12 cellular contexts compared by ENCODE assay signal in genomic region chr20:30168025-30168799, GRCh38.
DNase-seq lines count a peak whose midpoint lies in the region; ATAC-seq and TF ChIP-seq lines count a peak whose summit lies in the region.
"Had no signal": no experiment of that assay in that cellular context is flagged by ENCODE, and none has a peak within 500 bp of the region (broad histone marks: within the 10 kb centered on the region; RNA-seq: fewer than 3 reads in every experiment).

No MANE protein-coding gene starts in this region.

- TF ChIP-seq EP300 in esophagus muscularis mucosa (IDR thresholded peaks at IDR 0.05) = no peak

- H3K9me3 Mint-ChIP-seq in activated CD4-positive, alpha-beta T cell treated with anti-CD3 and anti-CD28 coated beads for 36 hours (ENCODE audit: low read depth) = peaks cover 10% of the 10 kb centered on the region
- H3K9me3 Mint-ChIP-seq in effector memory CD8-positive, alpha-beta T cell = peaks cover 2 to 3% of the 10 kb centered on the region in 2 donors

- intact Hi-C loops in activated CD4-positive, alpha-beta T cell treated with anti-CD3 and anti-CD28 coated beads for 36 hours (cut with DNase I, micrococcal nuclease) = no loop called here
- intact Hi-C loops in esophagus muscularis mucosa (cut with DNase I) = no loop called here

- no peak for TF ChIP-seq POLR2A in esophagus muscularis mucosa (IDR thresholded peaks at IDR 0.05; ENCODE audit: low read depth)

- H3K27me3 Mint-ChIP-seq in activated CD4-positive, alpha-beta T cell treated with anti-CD3 and anti-CD28 coated beads for 36 hours = no peaks in the 10 kb centered on the region
- no peaks in the 10 kb centered on the region for H3K27me3 Mint-ChIP-seq in effector memory CD8-positive, alpha-beta T cell
- H3K27me3 Mint-ChIP-seq: CD4-positive, CD25-positive, alpha-beta regulatory T cell; IgD-negative memory B cell had no signal

- POLR2A ChIA-PET in activated CD4-positive, alpha-beta T cell treated with anti-CD3 and anti-CD28 coated beads for 36 hours (lab: Charles Lee) = no interaction called here

- no peak overlapping the region for H3K27ac ChIP-seq in esophagus muscularis mucosa (replicated peaks in 1 of 4)

- WGBS in esophagus muscularis mucosa = 59% methylated on average over 28 of the region's 50 CpGs

- no peak for TF ChIP-seq CTCF in esophagus muscularis mucosa (IDR thresholded peaks at IDR 0.05)

- H3K9me3 ChIP-seq in esophagus muscularis mucosa = no peaks in the 10 kb centered on the region

- peaks cover 14% of the 10 kb centered on the region for H3K4me1 Mint-ChIP-seq in activated CD4-positive, alpha-beta T cell treated with anti-CD3 and anti-CD28 coated beads for 36 hours
- H3K4me1 Mint-ChIP-seq in effector memory CD8-positive, alpha-beta T cell (ENCODE audit: low read depth in 2 of 2) = no peaks in the 10 kb centered on the region
- H3K4me1 Mint-ChIP-seq: IgD-negative memory B cell, mesothelial cell of epicardium had no signal

- no peak for ATAC-seq in activated CD4-positive, alpha-beta T cell treated with anti-CD3 and anti-CD28 coated beads for 36 hours
- ATAC-seq in effector memory CD8-positive, alpha-beta T cell (replicated peaks) = no peak
- no peak for ATAC-seq in GM21360 (IDR thresholded peaks at IDR 0.05; ENCODE audit: unreplicated experiment)

- peaks cover 2% of the 10 kb centered on the region for H3K36me3 Mint-ChIP-seq in activated CD4-positive, alpha-beta T cell treated with anti-CD3 and anti-CD28 coated beads for 36 hours (ENCODE audit: low read depth)
- H3K36me3 Mint-ChIP-seq in effector memory CD8-positive, alpha-beta T cell (ENCODE audit: insufficient read depth) = no peaks in the 10 kb centered on the region
- H3K36me3 Mint-ChIP-seq: CD4-positive, CD25-positive, alpha-beta regulatory T cell had no signal

- no peak overlapping the region for H3K27ac Mint-ChIP-seq in activated CD4-positive, alpha-beta T cell treated with anti-CD3 and anti-CD28 coated beads for 36 hours
- H3K27ac Mint-ChIP-seq in effector memory CD8-positive, alpha-beta T cell = no peak overlapping the region
- H3K27ac Mint-ChIP-seq: mesothelial cell of epicardium had no signal

- H3K4me3 Mint-ChIP-seq in activated CD4-positive, alpha-beta T cell treated with anti-CD3 and anti-CD28 coated beads for 36 hours = no peak overlapping the region
- H3K4me3 Mint-ChIP-seq in effector memory CD8-positive, alpha-beta T cell = no peak overlapping the region
- H3K4me3 Mint-ChIP-seq: CD4-positive, CD25-positive, alpha-beta regulatory T cell; mesothelial cell of epicardium had no signal

- no peaks in the 10 kb centered on the region for H3K36me3 ChIP-seq in esophagus muscularis mucosa

- H3K27me3 ChIP-seq in esophagus muscularis mucosa = no peaks in the 10 kb centered on the region

- H3K4me1 ChIP-seq in esophagus muscularis mucosa = no peaks in the 10 kb centered on the region

- DNase-seq in D341Med (ENCODE audit: low spot score) = peak; percentile 7
- DNase-seq in activated CD4-positive, alpha-beta T cell treated with anti-CD3 and anti-CD28 coated beads for 36 hours = peak; percentile 19
- peak in 2 of 3 experiments; percentile 3 to 5 for DNase-seq in effector memory CD8-positive, alpha-beta T cell
- DNase-seq in stimulated activated CD4-positive, alpha-beta T cell treated with anti-CD3 and anti-CD28 coated beads, Interleukin-15, amount 100 ng/mL, for 24 hours = peak; percentile 45
- no peak for DNase-seq in hippocampal formation (lab: John Stamatoyannopoulos, UW)
- no peak for DNase-seq in esophagus muscularis mucosa (ENCODE audit: extremely low spot score)
- no peak for DNase-seq in SHP77 treated with DMSO at 0.1 percent for 48 hours (lab: John Stamatoyannopoulos, UW)
- DNase-seq: NCI-H2171 had no signal

- peak overlapping the region in 2 of 4 donors; percentile 6 to 15 for H3K4me3 ChIP-seq in esophagus muscularis mucosa

- CTCF ChIA-PET in activated CD4-positive, alpha-beta T cell treated with anti-CD3 and anti-CD28 coated beads for 36 hours (lab: Charles Lee) = no interaction called here

Comparison
In these comparisons a context has a peak if more than half of its experiments do, and no peak if none do; other contexts are left out.
1. DNase-seq: peak in D341Med (single experiment), activated CD4-positive, alpha-beta T cell treated with anti-CD3 and anti-CD28 coated beads for 36 hours (single experiment), effector memory CD8-positive, alpha-beta T cell (2 of 3) and stimulated activated CD4-positive, alpha-beta T cell treated with anti-CD3 and anti-CD28 coated beads, Interleukin-15, amount 100 ng/mL, for 24 hours (single experiment); none in hippocampal formation (0 of 2), esophagus muscularis mucosa (single experiment) and SHP77 treated with DMSO at 0.1 percent for 48 hours (single experiment).